Comparison of ENCODE assay signal across 8 cellular contexts in the genomic region with DNA sequence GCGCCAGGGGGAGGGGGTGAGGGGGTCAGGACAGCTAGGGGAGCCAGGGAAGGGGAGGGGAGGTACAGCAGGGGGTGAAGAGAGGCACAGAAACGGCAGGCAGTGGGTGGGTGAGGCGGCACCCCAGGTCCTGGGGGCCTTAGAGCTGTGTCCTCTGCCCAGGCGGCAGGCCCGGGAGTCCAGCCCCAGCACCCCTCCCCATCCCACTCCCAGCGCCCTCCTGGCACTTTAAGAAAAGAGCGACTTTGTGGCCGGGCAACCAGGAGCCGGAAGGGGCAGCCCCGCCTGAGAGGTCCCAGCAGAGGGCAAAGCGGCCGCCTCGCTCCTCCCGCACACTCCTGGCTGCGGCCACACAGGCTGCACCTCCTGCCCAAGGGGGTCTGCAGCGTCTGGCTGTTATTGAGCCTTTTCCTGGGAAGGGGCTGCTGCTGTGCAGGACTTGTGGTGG. TPM values are rescaled to one million over a fixed set of nuclear protein-coding genes. Genes with fewer than 3 reads are reported as not detected.
A peak's percentile ranks its signal among the peaks of the same experiment; 100 is the strongest.
DNase-seq lines count a peak whose midpoint lies in the region; ATAC-seq and TF ChIP-seq lines count a peak whose summit lies in the region.

No MANE protein-coding gene starts in this region.

- TF ChIP-seq CTCF in HCT116 (IDR thresholded peaks at IDR 0.05 in 2 of 3, conservative IDR thresholded peaks at IDR 0.05 in 1 of 3; ENCODE audit: borderline replicate concordance in 1 of 3, insufficient read depth in 1 of 3, low read depth in 2 of 3, low read length in 2 of 3) = no peak
- TF ChIP-seq CTCF in astrocyte of the spinal cord (IDR thresholded peaks at IDR 0.05; ENCODE audit: low read depth, low read length) = no peak

- DNase-seq in HCT116 (ENCODE audit: low read depth, low spot score) (no peak), astrocyte of the spinal cord (ENCODE audit: low read depth, low spot score) (no peak), inferior parietal cortex (ENCODE audit: extremely low spot score) (peak; percentile 8), OCI-M2 (lab: John Stamatoyannopoulos, UW; ENCODE audit: unreplicated experiment) (no peak), NCI-H748 treated with DMSO at 0.1 percent for 48 hours (lab: John Stamatoyannopoulos, UW) (no peak), SK-N-DZ (ENCODE audit: low spot score) (no peak)
- DNase-seq in stimulated activated effector memory CD8-positive, alpha-beta T cell treated with anti-CD3 and anti-CD28 coated beads, Interleukin-12 subunit alpha, Interleukin-12 subunit beta, amount 100 ng/mL, for 72 hours (ENCODE audit: low spot score in 2 of 2) = no peak

- H3K79me2 ChIP-seq in HCT116 (ENCODE audit: insufficient read depth, low read length) = peaks cover 74% of the 10 kb centered on the region

- no peak for TF ChIP-seq POLR2A in HCT116 (IDR thresholded peaks at IDR 0.05; ENCODE audit: borderline replicate concordance, extremely low read depth, insufficient read depth, insufficient read length)

- no peaks in the 10 kb centered on the region for H3K9me2 ChIP-seq in HCT116 (ENCODE audit: insufficient read depth)

- no peaks in the 10 kb centered on the region for H3K9me3 Mint-ChIP-seq in stimulated activated effector memory CD8-positive, alpha-beta T cell treated with anti-CD3 and anti-CD28 coated beads, Interleukin-12 subunit alpha, Interleukin-12 subunit beta, amount 100 ng/mL, for 72 hours

- POLR2A ChIA-PET in HCT116 (lab: Charles Lee) = no interaction called here

- H3K4me1 Mint-ChIP-seq in stimulated activated effector memory CD8-positive, alpha-beta T cell treated with anti-CD3 and anti-CD28 coated beads, Interleukin-12 subunit alpha, Interleukin-12 subunit beta, amount 100 ng/mL, for 72 hours = peaks cover 46% of the 10 kb centered on the region

- intact Hi-C loops in HCT116 (cut with micrococcal nuclease) = no loop called here

- H3K36me3 Mint-ChIP-seq in stimulated activated effector memory CD8-positive, alpha-beta T cell treated with anti-CD3 and anti-CD28 coated beads, Interleukin-12 subunit alpha, Interleukin-12 subunit beta, amount 100 ng/mL, for 72 hours = no peaks in the 10 kb centered on the region

- TF ChIP-seq RAD21 in HCT116 (IDR thresholded peaks at IDR 0.05; ENCODE audit: low read depth) = no peak

- H3K27ac ChIP-seq in HCT116 (ENCODE audit: low read depth, low read length) = peak overlapping the region; percentile 98

- RAD21 ChIA-PET in HCT116 (lab: Charles Lee; ENCODE audit: low non-redundant PET in 1 of 2, low total read pairs in 2 of 2, uncharacterized antibody in 2 of 2, unreplicated experiment in 2 of 2) = no interaction called here

- H3K4me3 ChIP-seq in HCT116 (replicated peaks in 1 of 2; ENCODE audit: low read depth in 1 of 2, low read length in 2 of 2) = peak overlapping the region; percentile 41 to 56
- H3K4me3 ChIP-seq in astrocyte of the spinal cord (ENCODE audit: low read depth, low read length) = peak overlapping the region; percentile 10

- peaks cover 4 to 7% of the 10 kb centered on the region in 2 experiments; a peak in 2 of 4 replicates for H3K36me3 ChIP-seq in HCT116 (ENCODE audit: control insufficient read depth in 1 of 2, insufficient read depth in 2 of 2, low read length in 2 of 2)

- no peak overlapping the region for H2AFZ ChIP-seq in HCT116 (ENCODE audit: low read depth, low read length, poor library complexity, severe bottlenecking)

- H3K4me2 ChIP-seq in HCT116 (ENCODE audit: low read length) = peak overlapping the region; percentile 86

- BruUV-seq in HCT116 (replicated peaks; lab: Mats Ljungman, UMichigan) = no TSS peak

- ATAC-seq in HCT116 (peak; percentile 58), GM21390 (IDR thresholded peaks at IDR 0.05; ENCODE audit: unreplicated experiment) (no peak)
- no peak for ATAC-seq in stimulated activated effector memory CD8-positive, alpha-beta T cell treated with anti-CD3 and anti-CD28 coated beads, Interleukin-12 subunit alpha, Interleukin-12 subunit beta, amount 100 ng/mL, for 72 hours

- CTCF ChIA-PET in HCT116 (lab: Charles Lee) = interaction anchor here (0.9 to 1.0 kb wide), 2 partner anchors 38 to 85 kb away, joined by 3 read pairs; no protein-coding TSS in a partner anchor

- H3K27ac Mint-ChIP-seq in stimulated activated effector memory CD8-positive, alpha-beta T cell treated with anti-CD3 and anti-CD28 coated beads, Interleukin-12 subunit alpha, Interleukin-12 subunit beta, amount 100 ng/mL, for 72 hours = no peak overlapping the region

- in situ Hi-C loops in astrocyte of the spinal cord (cut with HindIII; ENCODE audit: low sequenced_read_pairs) = no loop called here

- peaks cover 48 to 65% of the 10 kb centered on the region in 2 experiments for H3K4me1 ChIP-seq in HCT116 (ENCODE audit: control insufficient read depth in 1 of 2, insufficient read depth in 2 of 2, low read length in 2 of 2)

- no peaks in the 10 kb centered on the region for H3K27me3 ChIP-seq in HCT116 (ENCODE audit: insufficient read depth, low read length)

- peak overlapping the region; percentile 49 for H3K9ac ChIP-seq in HCT116 (ENCODE audit: low read length)

- no peaks in the 10 kb centered on the region for H3K9me3 ChIP-seq in HCT116 (ENCODE audit: control insufficient read depth in 1 of 2, insufficient read depth in 1 of 2, low read depth in 1 of 2, low read length in 2 of 2)

- no peaks in the 10 kb centered on the region for H4K20me1 ChIP-seq in HCT116 (ENCODE audit: insufficient read depth)

- H3K4me3 Mint-ChIP-seq in stimulated activated effector memory CD8-positive, alpha-beta T cell treated with anti-CD3 and anti-CD28 coated beads, Interleukin-12 subunit alpha, Interleukin-12 subunit beta, amount 100 ng/mL, for 72 hours = peak overlapping the region; percentile 57

TF ChIP-seq in HCT116, 20 proteins besides CTCF, POLR2A, EP300 and RAD21:
- no peak for TF ChIP-seq EZH2phosphoT487 (IDR thresholded peaks at IDR 0.05; ENCODE audit: borderline replicate concordance)
- peak; percentile 14 for TF ChIP-seq TCF7L2 (IDR thresholded peaks at IDR 0.05; ENCODE audit: borderline replicate concordance, extremely low read depth, insufficient read depth, insufficient read length)

RNA-seq across cellular contexts. Expression of a gene that starts 42.6 kb away (rescaled TPM):
- total RNA-seq in HCT116 (2021; ENCODE audit: unreplicated experiment) = 27.8 TPM
- polyA plus RNA-seq in HCT116 (2012) = 11.2 and 11.3 TPM in 2 replicates
- not detected in 2 replicates for polyA plus RNA-seq in SK-N-DZ (2014; cell fraction: cytosol; rRNA removed)
- polyA plus RNA-seq in SK-N-DZ (2014; cell fraction: nucleus; rRNA removed) = not detected in 2 replicates
